Comparison of ENCODE assay signal across 1 cellular context in the genomic region with DNA sequence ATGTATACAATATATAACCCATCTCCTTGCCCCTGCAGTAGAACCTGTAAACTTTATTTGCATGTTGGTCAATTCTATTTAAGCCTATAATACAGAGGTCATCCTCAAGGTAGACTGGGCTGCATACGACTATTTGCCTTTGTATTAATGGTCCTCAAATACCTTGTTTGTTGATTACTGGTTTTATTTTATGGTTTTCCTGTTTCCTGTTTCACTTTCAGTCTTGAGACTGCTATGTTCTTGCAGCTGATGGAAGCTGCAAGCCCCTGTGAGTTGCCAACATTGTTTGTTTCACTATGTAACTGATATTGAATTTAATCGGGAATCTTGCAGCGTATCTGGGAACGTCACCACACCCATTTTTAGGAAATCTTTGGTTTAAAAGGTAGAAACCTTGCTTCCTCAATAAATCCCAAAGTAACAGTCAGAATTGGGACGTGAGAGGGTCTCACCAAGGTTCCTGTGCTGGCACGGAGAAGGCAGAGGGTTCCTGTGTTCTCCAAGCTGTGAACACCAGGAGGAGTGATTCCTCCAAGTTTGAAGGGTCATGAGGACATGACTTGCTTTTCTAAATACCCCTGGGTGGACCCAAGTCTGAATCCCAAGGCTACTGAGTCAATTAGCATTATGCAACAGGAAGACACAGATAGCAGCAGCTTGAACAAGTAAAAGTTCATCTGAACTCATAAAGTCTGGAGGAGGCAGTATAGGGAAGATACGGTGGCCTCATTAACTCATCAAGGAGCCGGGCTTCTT.
TF ChIP-seq lines count a peak whose summit lies in the region.

No MANE protein-coding gene starts in this region.

TF ChIP-seq in GM12878, 131 proteins besides CTCF, POLR2A, EP300 and RAD21:
- TF ChIP-seq MEF2B (IDR thresholded peaks at IDR 0.05; ENCODE audit: partially characterized antibody, poor library complexity, severe bottlenecking) (no peak), ZNF207 (IDR thresholded peaks at IDR 0.05; ENCODE audit: borderline replicate concordance) (no peak), GATAD2B (conservative IDR thresholded peaks at IDR 0.05; ENCODE audit: low read depth) (no peak), RUNX3 (IDR thresholded peaks at IDR 0.05; ENCODE audit: low read length) (0 out of 2 replicates have a peak, but pooled peaks have one; percentile 12), BCL11A (IDR thresholded peaks at IDR 0.05; ENCODE audit: low read depth, low read length) (no peak), TAF1 (IDR thresholded peaks at IDR 0.05; ENCODE audit: borderline replicate concordance, low read depth, low read length) (no peak)
- TF ChIP-seq, protein P1, sequence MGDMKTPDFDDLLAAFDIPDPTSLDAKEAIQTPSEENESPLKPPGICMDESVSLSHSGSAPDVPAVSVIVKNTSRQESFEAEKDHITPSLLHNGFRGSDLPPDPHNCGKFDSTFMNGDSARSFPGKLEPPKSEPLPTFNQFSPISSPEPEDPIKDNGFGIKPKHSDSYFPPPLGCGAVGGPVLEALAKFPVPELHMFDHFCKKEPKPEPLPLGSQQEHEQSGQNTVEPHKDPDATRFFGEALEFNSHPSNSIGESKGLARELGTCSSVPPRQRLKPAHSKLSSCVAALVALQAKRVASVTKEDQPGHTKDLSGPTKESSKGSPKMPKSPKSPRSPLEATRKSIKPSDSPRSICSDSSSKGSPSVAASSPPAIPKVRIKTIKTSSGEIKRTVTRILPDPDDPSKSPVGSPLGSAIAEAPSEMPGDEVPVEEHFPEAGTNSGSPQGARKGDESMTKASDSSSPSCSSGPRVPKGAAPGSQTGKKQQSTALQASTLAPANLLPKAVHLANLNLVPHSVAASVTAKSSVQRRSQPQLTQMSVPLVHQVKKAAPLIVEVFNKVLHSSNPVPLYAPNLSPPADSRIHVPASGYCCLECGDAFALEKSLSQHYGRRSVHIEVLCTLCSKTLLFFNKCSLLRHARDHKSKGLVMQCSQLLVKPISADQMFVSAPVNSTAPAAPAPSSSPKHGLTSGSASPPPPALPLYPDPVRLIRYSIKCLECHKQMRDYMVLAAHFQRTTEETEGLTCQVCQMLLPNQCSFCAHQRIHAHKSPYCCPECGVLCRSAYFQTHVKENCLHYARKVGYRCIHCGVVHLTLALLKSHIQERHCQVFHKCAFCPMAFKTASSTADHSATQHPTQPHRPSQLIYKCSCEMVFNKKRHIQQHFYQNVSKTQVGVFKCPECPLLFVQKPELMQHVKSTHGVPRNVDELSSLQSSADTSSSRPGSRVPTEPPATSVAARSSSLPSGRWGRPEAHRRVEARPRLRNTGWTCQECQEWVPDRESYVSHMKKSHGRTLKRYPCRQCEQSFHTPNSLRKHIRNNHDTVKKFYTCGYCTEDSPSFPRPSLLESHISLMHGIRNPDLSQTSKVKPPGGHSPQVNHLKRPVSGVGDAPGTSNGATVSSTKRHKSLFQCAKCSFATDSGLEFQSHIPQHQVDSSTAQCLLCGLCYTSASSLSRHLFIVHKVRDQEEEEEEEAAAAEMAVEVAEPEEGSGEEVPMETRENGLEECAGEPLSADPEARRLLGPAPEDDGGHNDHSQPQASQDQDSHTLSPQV (IDR thresholded peaks at IDR 0.05) = no peak
